ENCODE assay signal across 7 cellular contexts in genomic region chr14:102517412-102518062, GRCh38. TPM values are rescaled to one million over a fixed set of nuclear protein-coding genes. Genes with fewer than 3 reads are reported as not detected.
DNase-seq lines count a peak whose midpoint lies in the region; ATAC-seq, FAIRE-seq and TF ChIP-seq lines count a peak whose summit lies in the region.

No MANE protein-coding gene starts in this region.

- H3K79me2 ChIP-seq in SU-DHL-6 (ENCODE audit: insufficient read depth, low read length): no peaks in the 10 kb centered on the region

- H3K4me3 ChIP-seq in HAP-1 (peak overlapping the region; percentile 44), SU-DHL-6 (ENCODE audit: insufficient read depth, low read length, poor library complexity, severe bottlenecking) (peak overlapping the region; percentile 45), psoas muscle (peak overlapping the region; percentile 75)

- H4K20me1 ChIP-seq in SU-DHL-6 (ENCODE audit: low read depth, low read length): no peaks in the 10 kb centered on the region

- peak overlapping the region; percentile 69 for H2AFZ ChIP-seq in SU-DHL-6 (ENCODE audit: low read depth, low read length, severe bottlenecking)

- in situ Hi-C loops in HAP-1 (cut with MboI; ENCODE audit: low sequenced_read_pairs): loop anchor here (10.0 to 25.0 kb wide), 2 partner anchors 283 to 555 kb away; partner anchors contain the start of gene DYNC1H1

- H3K4me2 ChIP-seq in SU-DHL-6 (ENCODE audit: low read depth, low read length, poor library complexity, severe bottlenecking): peak overlapping the region; percentile 52

- WGBS in psoas muscle, 3 donors: 31 to 55% (median 32%) methylated on average over 20 to 35 of the region's 35 CpGs

- no peak overlapping the region for H3K27ac ChIP-seq in SU-DHL-6 (ENCODE audit: low read depth, low read length)
- H3K27ac ChIP-seq in psoas muscle: no peak overlapping the region

- H3K9me3 ChIP-seq in HAP-1: no peaks in the 10 kb centered on the region
- H3K9me3 ChIP-seq in SU-DHL-6 (ENCODE audit: insufficient read depth, low read length): no peaks in the 10 kb centered on the region
- no peaks in the 10 kb centered on the region for H3K9me3 ChIP-seq in psoas muscle

- H3K27me3 ChIP-seq in HAP-1 (ENCODE audit: low read depth) (no peaks in the 10 kb centered on the region), SU-DHL-6 (ENCODE audit: low read length) (no peaks in the 10 kb centered on the region), psoas muscle (ENCODE audit: insufficient read depth in 3 of 3, low read length in 2 of 3) (no peaks in the 10 kb centered on the region)

- intact Hi-C loops in psoas muscle (cut with DNase I): loop anchor here in 1 of 2 donors (5.0 kb wide), 1 partner anchor 45 kb away; no protein-coding TSS in a partner anchor

- no peaks in the 10 kb centered on the region for H3K36me3 ChIP-seq in HAP-1 (replicated peaks)
- H3K36me3 ChIP-seq in SU-DHL-6 (ENCODE audit: low read length): no peaks in the 10 kb centered on the region
- no peaks in the 10 kb centered on the region for H3K36me3 ChIP-seq in psoas muscle (ENCODE audit: insufficient read depth in 1 of 2, low read depth in 1 of 2)

- ATAC-seq in psoas muscle (peak in 3 of 4 donors; percentile 6 to 17 (median 12)), GM21526 (IDR thresholded peaks at IDR 0.05; ENCODE audit: low FRiP score, unreplicated experiment) (no peak)

- H3K4me1 ChIP-seq in HAP-1 (peaks cover 4% of the 10 kb centered on the region), psoas muscle (peaks cover 5% of the 10 kb centered on the region)

- DNase-seq in HAP-1 (ENCODE audit: low spot score in 2 of 2) (peak in 1 of 2 experiments; percentile 41), frontal cortex (ENCODE audit: low spot score in 2 of 2) (peak; percentile 53 to 64), psoas muscle (no peak), SK-N-DZ (ENCODE audit: low spot score) (no peak)
- no peak for DNase-seq in effector CD8-positive, alpha-beta T cell (lab: John Stamatoyannopoulos, UW)

- no peaks in the 10 kb centered on the region for H3K9me2 ChIP-seq in SU-DHL-6 (replicated peaks; ENCODE audit: insufficient read depth, low read length)

- H3F3A ChIP-seq in SU-DHL-6 (ENCODE audit: insufficient read depth): no peaks in the 10 kb centered on the region

- TF ChIP-seq CTCF in SU-DHL-6 (IDR thresholded peaks at IDR 0.05; ENCODE audit: insufficient read depth, low read length, poor library complexity, severe bottlenecking) (no peak), psoas muscle (IDR thresholded peaks at IDR 0.05) (no peak)

- peak overlapping the region; percentile 43 for H3K9ac ChIP-seq in SU-DHL-6 (ENCODE audit: low read length)

- FAIRE-seq in frontal cortex (lab: Jason Lieb, UNC): no peak

RNA-seq across cellular contexts. Expression of gene ANKRD9, which starts 8.0 kb away (rescaled TPM):
- total RNA-seq in frontal cortex (3.7 TPM), psoas muscle (100 to 1,000 TPM in 2 of 4 donors, 10 to 100 TPM in 2; 48.1 to 126 (median 98.0) TPM)
- polyA plus RNA-seq in psoas muscle: 10 to 100 TPM; 22.7 to 74.4 (median 36.6) TPM
- 14.0 and 17.8 TPM in 2 replicates for polyA plus RNA-seq in SK-N-DZ (2014; cell fraction: cytosol; rRNA removed)
- polyA plus RNA-seq in SK-N-DZ (2014; cell fraction: nucleus; rRNA removed): 37.9 and 66.9 TPM in 2 replicates

Comparison
In these comparisons a context has a peak if more than half of its experiments do, and no peak if none do; other contexts are left out.
1. DNase-seq: peak in frontal cortex (2 of 2); none in psoas muscle (0 of 2), SK-N-DZ (single experiment) and effector CD8-positive, alpha-beta T cell (single experiment).
2. RNA of gene ANKRD9, which starts 8.0 kb away (total RNA-seq): 48.1 to 126 TPM in psoas muscle; 3.7 TPM in frontal cortex (single experiment); every median in the first group is over 10 times any median in the second.
3. Peak in every context shown above with its lines, with median percentiles within 50 percentile points of each other: H3K4me3 ChIP-seq.